Comparison of ENCODE assay signal across 22 cellular contexts in genomic region chr4:163590609-163591264, GRCh38.
DNase-seq lines count a peak whose midpoint lies in the region; ATAC-seq, FAIRE-seq and TF ChIP-seq lines count a peak whose summit lies in the region.
"Had no signal": no experiment of that assay in that cellular context is flagged by ENCODE, and none has a peak within 500 bp of the region (broad histone marks: within the 10 kb centered on the region; RNA-seq: fewer than 3 reads in every experiment).

No MANE protein-coding gene starts in this region.

- peak; percentile 4 for ATAC-seq in GM21381 (IDR thresholded peaks at IDR 0.05; ENCODE audit: unreplicated experiment)
- ATAC-seq in HG02852 (IDR thresholded peaks at IDR 0.05; ENCODE audit: unreplicated experiment): no peak
- ATAC-seq in pancreas: no peak
- ATAC-seq: GM23338; stimulated activated naive CD8-positive, alpha-beta T cell treated with anti-CD3 and anti-CD28 coated beads, Interleukin-15, Interleukin-2, amounts not matched to agents 100 U/mL and 50 U/mL, for 24 hours had no signal

- H3K27me3 ChIP-seq in pancreas: no peaks in the 10 kb centered on the region

- TF ChIP-seq CTCF in CD14-positive monocyte (IDR thresholded peaks at IDR 0.05) (no peak), fibroblast of mammary gland (conservative IDR thresholded peaks at IDR 0.05; ENCODE audit: control insufficient read depth, insufficient read depth, low read depth, low read length) (no peak), pancreas (IDR thresholded peaks at IDR 0.05) (no peak)

- WGBS in pancreas, 2 donors: 40 to 52% methylated on average over 5 of the region's 5 CpGs

- no peaks in the 10 kb centered on the region for H3K9me3 ChIP-seq in pancreas
- H3K9me3 ChIP-seq: SK-N-SH had no signal

- intact Hi-C loops in CD14-positive monocyte (cut with micrococcal nuclease): loop anchor here in 1 of 2 donors (5.0 kb wide), 1 partner anchor 33 kb away; no protein-coding TSS in a partner anchor
- intact Hi-C loops in pancreas (cut with DNase I): no loop called here

- peaks cover 66% of the 10 kb centered on the region for H3K4me1 Mint-ChIP-seq in CD14-positive monocyte
- H3K4me1 Mint-ChIP-seq: activated naive CD8-positive, alpha-beta T cell treated with anti-CD3 and anti-CD28 coated beads, Interleukin-2, amount 10 ng/mL, durations not matched to agents 7 days and 5 days; GM23338 had no signal

- H3K36me3 ChIP-seq in pancreas: no peaks in the 10 kb centered on the region

- H3K27ac ChIP-seq in pancreas: no peak overlapping the region

- H3K27me3 Mint-ChIP-seq in CD14-positive monocyte (ENCODE audit: low read depth in 3 of 3): peaks cover 0 to 1% (median 0%) of the 10 kb centered on the region in 3 donors
- H3K27me3 Mint-ChIP-seq: activated T-cell treated with anti-CD3 and anti-CD28 coated beads, Interleukin-2, amount 50 U/mL, for 24 hours had no signal

- H3K36me3 Mint-ChIP-seq in CD14-positive monocyte: peaks cover 30 to 53% of the 10 kb centered on the region in 2 donors
- H3K36me3 Mint-ChIP-seq: activated naive CD8-positive, alpha-beta T cell treated with anti-CD3 and anti-CD28 coated beads, Interleukin-2, amount 10 ng/mL, durations not matched to agents 7 days and 5 days had no signal

- peak overlapping the region; percentile 86 to 97 (median 91) for H3K27ac Mint-ChIP-seq in CD14-positive monocyte
- H3K27ac Mint-ChIP-seq: activated naive CD8-positive, alpha-beta T cell treated with anti-CD3 and anti-CD28 coated beads, Interleukin-2, amount 10 ng/mL, durations not matched to agents 7 days and 5 days; activated T-cell treated with anti-CD3 and anti-CD28 coated beads, Interleukin-2, amount 50 U/mL, for 24 hours; GM23338 had no signal

- no peak for FAIRE-seq in pancreas (lab: Jason Lieb, UNC)
- FAIRE-seq: urothelium cell line had no signal

- H3K4me1 ChIP-seq in pancreas: peaks cover 0 to 8% (median 0%) of the 10 kb centered on the region in 3 donors

- H3K9me3 Mint-ChIP-seq in CD14-positive monocyte: peaks cover 2 to 5% (median 5%) of the 10 kb centered on the region in 7 donors
- H3K9me3 Mint-ChIP-seq: activated naive CD8-positive, alpha-beta T cell treated with anti-CD3 and anti-CD28 coated beads, Interleukin-2, amount 10 ng/mL, durations not matched to agents 7 days and 5 days; activated T-cell treated with anti-CD3 and anti-CD28 coated beads, Interleukin-2, amount 50 U/mL, for 24 hours; GM23338 had no signal

- H3K4me3 ChIP-seq in fibroblast of mammary gland (ENCODE audit: control insufficient read depth, low read depth, low read length): no peak overlapping the region
- H3K4me3 ChIP-seq in pancreas: no peak overlapping the region
- H3K4me3 ChIP-seq: GM23338 had no signal

- DNase-seq in CD14-positive monocyte (ENCODE audit: low spot score) (no peak), LHCN-M2 (ENCODE audit: low read depth) (peak; percentile 62), fibroblast of mammary gland (ENCODE audit: low read depth) (peak; percentile 7), SHP77 (lab: John Stamatoyannopoulos, UW) (no peak), occipital lobe (lab: John Stamatoyannopoulos, UW) (no peak), pancreas (no peak)
- DNase-seq: activated CD4-positive, alpha-beta T cell treated with anti-CD3 and anti-CD28 coated beads, Interleukin-2, amount 50 U/mL, for 48 hours; activated naive CD8-positive, alpha-beta T cell treated with anti-CD3 and anti-CD28 coated beads, Interleukin-2, amount 10 ng/mL, durations not matched to agents 7 days and 5 days; activated T-cell treated with anti-CD3 and anti-CD28 coated beads, Interleukin-2, amount 50 U/mL, for 24 hours; central memory CD4-positive, alpha-beta T cell; effector memory CD4-positive, alpha-beta T cell; hippocampal formation; KG1; kidney glomerular epithelial cell; NCI-H1417; NCI-H2227 treated with DMSO at 0.1 percent for 48 hours; SK-N-SH; stimulated activated naive CD8-positive, alpha-beta T cell treated with anti-CD3 and anti-CD28 coated beads, Interleukin-15, Interleukin-2, amounts not matched to agents 100 U/mL and 50 U/mL, for 24 hours had no signal

- H3K4me3 Mint-ChIP-seq in CD14-positive monocyte: peak overlapping the region; percentile 6 to 69
- H3K4me3 Mint-ChIP-seq: activated naive CD8-positive, alpha-beta T cell treated with anti-CD3 and anti-CD28 coated beads, Interleukin-2, amount 10 ng/mL, durations not matched to agents 7 days and 5 days; activated T-cell treated with anti-CD3 and anti-CD28 coated beads, Interleukin-2, amount 50 U/mL, for 24 hours; GM23338 had no signal

Comparison
In these comparisons a context has a peak if more than half of its experiments do, and no peak if none do; other contexts are left out.
1. DNase-seq: peak in LHCN-M2 (single experiment) and fibroblast of mammary gland (single experiment); none in CD14-positive monocyte (single experiment), SHP77 (0 of 2), occipital lobe (single experiment) and pancreas (0 of 6).